1 cellular context compared by ENCODE assay signal in genomic region chr6:37940074-37940847, GRCh38.
TF ChIP-seq lines count a peak whose summit lies in the region.

No MANE protein-coding gene starts in this region.

TF ChIP-seq in HEK293, 187 proteins besides CTCF, POLR2A, EP300 and RAD21 (continued from another document):
- TF ChIP-seq ZBTB20 (tag by site-specific recombination; IDR thresholded peaks at IDR 0.05) (peak; percentile 53), ZNF223 (tag by site-specific recombination; IDR thresholded peaks at IDR 0.05) (no peak), ZBTB8A (tag by site-specific recombination; IDR thresholded peaks at IDR 0.05) (no peak), GLIS1 (tag by site-specific recombination; IDR thresholded peaks at IDR 0.05) (peak; percentile 42), GLI2 (tag by site-specific recombination; IDR thresholded peaks at IDR 0.05; ENCODE audit: borderline replicate concordance, low read depth) (no peak), ZNF37A (tag by site-specific recombination; IDR thresholded peaks at IDR 0.05) (no peak), PRDM6 (tag by site-specific recombination; IDR thresholded peaks at IDR 0.05) (0 out of 2 replicates have a peak, but pooled peaks have one; percentile 41), ZNF341 (tag by site-specific recombination; IDR thresholded peaks at IDR 0.05; ENCODE audit: low read depth) (peak; percentile 81), ZFP69B (tag by site-specific recombination; IDR thresholded peaks at IDR 0.05) (no peak), ZNF645 (tag by site-specific recombination; IDR thresholded peaks at IDR 0.05) (no peak), ZNF114 (tag by site-specific recombination; IDR thresholded peaks at IDR 0.05) (no peak), ZNF423 (tag by site-specific recombination; IDR thresholded peaks at IDR 0.05) (no peak), ZNF221 (tag by site-specific recombination; IDR thresholded peaks at IDR 0.05; ENCODE audit: borderline replicate concordance) (no peak), SP2 (tag by site-specific recombination; IDR thresholded peaks at IDR 0.05) (no peak), ZNF792 (tag by site-specific recombination; IDR thresholded peaks at IDR 0.05) (no peak), SCRT2 (tag by site-specific recombination; IDR thresholded peaks at IDR 0.05) (no peak)
- TF ChIP-seq, protein P1, sequence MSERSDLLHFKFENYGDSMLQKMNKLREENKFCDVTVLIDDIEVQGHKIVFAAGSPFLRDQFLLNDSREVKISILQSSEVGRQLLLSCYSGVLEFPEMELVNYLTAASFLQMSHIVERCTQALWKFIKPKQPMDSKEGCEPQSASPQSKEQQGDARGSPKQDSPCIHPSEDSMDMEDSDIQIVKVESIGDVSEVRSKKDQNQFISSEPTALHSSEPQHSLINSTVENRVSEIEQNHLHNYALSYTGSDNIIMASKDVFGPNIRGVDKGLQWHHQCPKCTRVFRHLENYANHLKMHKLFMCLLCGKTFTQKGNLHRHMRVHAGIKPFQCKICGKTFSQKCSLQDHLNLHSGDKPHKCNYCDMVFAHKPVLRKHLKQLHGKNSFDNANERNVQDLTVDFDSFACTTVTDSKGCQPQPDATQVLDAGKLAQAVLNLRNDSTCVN (tag by site-specific recombination; optimal IDR thresholded peaks at IDR 0.05): no peak
- TF ChIP-seq, protein P2, sequence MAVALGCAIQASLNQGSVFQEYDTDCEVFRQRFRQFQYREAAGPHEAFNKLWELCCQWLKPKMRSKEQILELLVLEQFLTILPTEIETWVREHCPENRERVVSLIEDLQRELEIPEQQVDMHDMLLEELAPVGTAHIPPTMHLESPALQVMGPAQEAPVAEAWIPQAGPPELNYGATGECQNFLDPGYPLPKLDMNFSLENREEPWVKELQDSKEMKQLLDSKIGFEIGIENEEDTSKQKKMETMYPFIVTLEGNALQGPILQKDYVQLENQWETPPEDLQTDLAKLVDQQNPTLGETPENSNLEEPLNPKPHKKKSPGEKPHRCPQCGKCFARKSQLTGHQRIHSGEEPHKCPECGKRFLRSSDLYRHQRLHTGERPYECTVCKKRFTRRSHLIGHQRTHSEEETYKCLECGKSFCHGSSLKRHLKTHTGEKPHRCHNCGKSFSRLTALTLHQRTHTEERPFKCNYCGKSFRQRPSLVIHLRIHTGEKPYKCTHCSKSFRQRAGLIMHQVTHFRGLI (tag by site-specific recombination; IDR thresholded peaks at IDR 0.05): no peak
- TF ChIP-seq, protein P3, sequence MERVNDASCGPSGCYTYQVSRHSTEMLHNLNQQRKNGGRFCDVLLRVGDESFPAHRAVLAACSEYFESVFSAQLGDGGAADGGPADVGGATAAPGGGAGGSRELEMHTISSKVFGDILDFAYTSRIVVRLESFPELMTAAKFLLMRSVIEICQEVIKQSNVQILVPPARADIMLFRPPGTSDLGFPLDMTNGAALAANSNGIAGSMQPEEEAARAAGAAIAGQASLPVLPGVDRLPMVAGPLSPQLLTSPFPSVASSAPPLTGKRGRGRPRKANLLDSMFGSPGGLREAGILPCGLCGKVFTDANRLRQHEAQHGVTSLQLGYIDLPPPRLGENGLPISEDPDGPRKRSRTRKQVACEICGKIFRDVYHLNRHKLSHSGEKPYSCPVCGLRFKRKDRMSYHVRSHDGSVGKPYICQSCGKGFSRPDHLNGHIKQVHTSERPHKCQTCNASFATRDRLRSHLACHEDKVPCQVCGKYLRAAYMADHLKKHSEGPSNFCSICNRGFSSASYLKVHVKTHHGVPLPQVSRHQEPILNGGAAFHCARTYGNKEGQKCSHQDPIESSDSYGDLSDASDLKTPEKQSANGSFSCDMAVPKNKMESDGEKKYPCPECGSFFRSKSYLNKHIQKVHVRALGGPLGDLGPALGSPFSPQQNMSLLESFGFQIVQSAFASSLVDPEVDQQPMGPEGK (tag by site-specific recombination; IDR thresholded peaks at IDR 0.05): no peak
